8 cellular contexts compared by ENCODE assay signal in the genomic region with DNA sequence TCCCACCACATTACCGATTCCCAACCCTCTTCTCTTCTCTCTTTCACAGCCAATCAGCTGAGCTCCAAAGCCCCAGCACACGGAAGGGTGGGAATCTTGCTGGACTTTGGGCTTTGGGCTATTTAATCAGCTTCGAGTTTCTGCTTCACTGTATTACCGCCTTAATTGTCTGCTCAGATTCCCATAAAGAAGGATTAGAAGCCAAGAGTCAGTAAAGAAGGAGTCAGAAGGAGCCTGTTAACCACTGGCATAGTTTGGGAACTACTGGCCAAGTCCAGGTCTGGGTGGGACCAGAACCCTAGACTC. TPM values are rescaled to one million over a fixed set of nuclear protein-coding genes. Genes with fewer than 3 reads are reported as not detected.
A peak's percentile ranks its signal among the peaks of the same experiment; 100 is the strongest.
DNase-seq lines count a peak whose midpoint lies in the region; ATAC-seq and TF ChIP-seq lines count a peak whose summit lies in the region.
"Had no signal": no experiment of that assay in that cellular context is flagged by ENCODE, and none has a peak within 500 bp of the region (broad histone marks: within the 10 kb centered on the region; RNA-seq: fewer than 3 reads in every experiment).

No MANE protein-coding gene starts in this region.

- H4K5ac ChIP-seq in IMR-90 (ENCODE audit: low read depth, low read length) = peak overlapping the region; percentile 7; the same call in 1 of the 2 replicates

- no peak overlapping the region for H3K56ac ChIP-seq in IMR-90 (ENCODE audit: extremely low read depth, insufficient read depth, low read length)

- TF ChIP-seq RAD21 in IMR-90 (IDR thresholded peaks at IDR 0.05; ENCODE audit: low read length) = no peak
- TF ChIP-seq RAD21 in liver (IDR thresholded peaks at IDR 0.05) = no peak

- no peak overlapping the region for H2AFZ ChIP-seq in IMR-90 (replicated peaks; ENCODE audit: low read length, poor library complexity)

- POLR2A ChIA-PET in IMR-90 (lab: Charles Lee; ENCODE audit: unreplicated experiment) = interaction anchor here (0.6 to 1.2 kb wide), 3 partner anchors 8 to 200 kb away, joined by 3 to 5 read pairs (median 3); no protein-coding TSS in a partner anchor

- H2BK20ac ChIP-seq in IMR-90 (ENCODE audit: low read depth, low read length) = no peak overlapping the region

- H2BK120ac ChIP-seq in IMR-90 (ENCODE audit: low read depth, low read length) = peak overlapping the region; percentile 64; the same call in 1 of the 2 replicates

- DNase-seq in IMR-90 = no peak
- DNase-seq in cerebellar cortex (ENCODE audit: low spot score) = peak; percentile 27
- DNase-seq in thoracic aorta (ENCODE audit: low spot score) = no peak
- no peak for DNase-seq in posterior cingulate gyrus
- DNase-seq in superior temporal gyrus (ENCODE audit: extremely low spot score) = no peak
- DNase-seq: SHP77 had no signal

- peak overlapping the region; percentile 5; the same call in 1 of the 2 replicates for H4K91ac ChIP-seq in IMR-90 (ENCODE audit: insufficient read depth, low read depth, low read length)

- peak overlapping the region; percentile 84 for H3K27ac ChIP-seq in IMR-90 (ENCODE audit: insufficient read depth, low read length)
- peak overlapping the region; percentile 53 to 72 for H3K27ac ChIP-seq in liver (ENCODE audit: low read depth in 1 of 2, low read length in 2 of 2)
- H3K27ac ChIP-seq in thoracic aorta = peak overlapping the region; percentile 34 to 73

- TF ChIP-seq CTCF in IMR-90 (conservative IDR thresholded peaks at IDR 0.05; ENCODE audit: low read depth, low read length) (no peak), liver (IDR thresholded peaks at IDR 0.05; ENCODE audit: low read depth, low read length, missing input control) (no peak), thoracic aorta (IDR thresholded peaks at IDR 0.05) (no peak)

- no peaks in the 10 kb centered on the region for H3K27me3 ChIP-seq in IMR-90 (ENCODE audit: control insufficient read depth, insufficient read depth, low read length)
- H3K27me3 ChIP-seq in liver (ENCODE audit: control insufficient read depth in 4 of 4, insufficient read depth in 4 of 4, low read length in 3 of 4) = peaks cover 0 to 2% (median 0%) of the 10 kb centered on the region in 4 donors
- H3K27me3 ChIP-seq in thoracic aorta (replicated peaks; ENCODE audit: insufficient read depth) = no peaks in the 10 kb centered on the region

- in situ Hi-C loops in IMR-90 (cut with MboI; ENCODE audit: low sequenced_read_pairs) = loop anchor here (5.0 kb wide), 1 partner anchor 227 kb away; no protein-coding TSS in a partner anchor

- peak overlapping the region; percentile 91 for H3K14ac ChIP-seq in IMR-90 (replicated peaks; ENCODE audit: low read depth, low read length)

- H2AK9ac ChIP-seq in IMR-90 (replicated peaks; ENCODE audit: low read depth, low read length, poor library complexity) = peak overlapping the region; percentile 8

- H3K4ac ChIP-seq in IMR-90 (ENCODE audit: low read depth, low read length) = peak overlapping the region; percentile 28; the same call in 1 of the 2 replicates

- peaks cover 94% of the 10 kb centered on the region for H4K20me1 ChIP-seq in IMR-90 (ENCODE audit: insufficient read depth, low read length)

- WGBS in IMR-90 (ENCODE audit: extremely low coverage in 2 of 2, insufficient read length in 1 of 2), 2 experiments = no CpG with 5 or more reads among the region's 4 CpGs
- WGBS in liver = 23% methylated on average over 4 of the region's 4 CpGs

- peak overlapping the region; percentile 96 for H3K23ac ChIP-seq in IMR-90 (ENCODE audit: low read depth, low read length)

- peak overlapping the region; percentile 34 for H3K9ac ChIP-seq in IMR-90 (ENCODE audit: low read depth, low read length)
- H3K9ac ChIP-seq in liver (ENCODE audit: low read depth in 1 of 2, low read length in 2 of 2) = no peak overlapping the region

- H3K36me3 ChIP-seq in IMR-90 (ENCODE audit: control insufficient read depth, insufficient read depth, low read length) = peaks cover 7% of the 10 kb centered on the region; the same call in 1 of the 2 replicates
- no peaks in the 10 kb centered on the region for H3K36me3 ChIP-seq in liver (ENCODE audit: control insufficient read depth in 4 of 4, insufficient read depth in 3 of 4, low read depth in 1 of 4, low read length in 3 of 4)
- H3K36me3 ChIP-seq in thoracic aorta = no peaks in the 10 kb centered on the region

- peaks cover 7% of the 10 kb centered on the region; the same call in 1 of the 2 replicates for H3K9me1 ChIP-seq in IMR-90 (ENCODE audit: insufficient read depth, low read length)

- peak overlapping the region; percentile 1; the same call in 1 of the 3 replicates for H2BK15ac ChIP-seq in IMR-90 (ENCODE audit: low read depth, low read length)

- dilution Hi-C loops in IMR-90 (cut with HindIII; ENCODE audit: low sequenced_read_pairs, unreplicated experiment) = no loop called here

- intact Hi-C loops in IMR-90 (cut with micrococcal nuclease) (loop anchor here (1.0 to 5.0 kb wide), 3 partner anchors 103 to 377 kb away; no protein-coding TSS in a partner anchor), posterior cingulate gyrus (cut with DNase I) (loop anchor here (10.0 kb wide), 2 partner anchors 166 to 224 kb away; no protein-coding TSS in a partner anchor)

- H3K4me1 ChIP-seq in IMR-90 (ENCODE audit: control insufficient read depth, insufficient read depth, low read length) (peaks cover 39% of the 10 kb centered on the region), liver (ENCODE audit: control insufficient read depth in 4 of 4, insufficient read depth in 4 of 4, low read length in 3 of 4) (peaks cover 21 to 73% (median 56%) of the 10 kb centered on the region in 4 donors), thoracic aorta (ENCODE audit: control insufficient read depth in 1 of 2, low read depth in 2 of 2) (peaks cover 23 to 74% of the 10 kb centered on the region in 2 donors)

- peak overlapping the region in 1 of 2 experiments; percentile 6; a peak in 1 of 4 replicates for H4K8ac ChIP-seq in IMR-90 (ENCODE audit: low read depth in 2 of 2, low read length in 2 of 2)

- TF ChIP-seq POLR2A in IMR-90 (IDR thresholded peaks at IDR 0.05; ENCODE audit: low read depth, low read length) = no peak

- H3K18ac ChIP-seq in IMR-90 (ENCODE audit: low read depth, low read length) = peak overlapping the region; percentile 16; the same call in 1 of the 2 replicates

- H3K79me1 ChIP-seq in IMR-90 (ENCODE audit: low read depth in 1 of 2, low read length in 2 of 2) = peaks cover 0 to 22% of the 10 kb centered on the region in 2 experiments; a peak in 2 of 4 replicates

- peak overlapping the region; percentile 50 for H2BK5ac ChIP-seq in IMR-90 (ENCODE audit: low read depth, low read length, poor library complexity, severe bottlenecking)

- H3K9me3 ChIP-seq in IMR-90 (ENCODE audit: control insufficient read depth, insufficient read depth, low read length) (no peaks in the 10 kb centered on the region), liver (ENCODE audit: control insufficient read depth in 4 of 4, low read length in 3 of 4) (no peaks in the 10 kb centered on the region), thoracic aorta (no peaks in the 10 kb centered on the region)

- peak overlapping the region; percentile 19; the same call in 1 of the 2 replicates for H2AK5ac ChIP-seq in IMR-90 (ENCODE audit: low read depth, low read length)

- no TSS peak for BruUV-seq in IMR-90 (replicated peaks; lab: Mats Ljungman, UMichigan)

- ATAC-seq in IMR-90 (ENCODE audit: low read depth) (no peak), thoracic aorta (ENCODE audit: insufficient number of reproducible peaks, low FRiP score, low read depth) (no peak), GM18520 (IDR thresholded peaks at IDR 0.05; ENCODE audit: unreplicated experiment) (no peak)

- 0 out of 2 replicates have a peak overlapping the region, but pooled peaks have one; percentile 2 for H3K4me3 ChIP-seq in IMR-90 (ENCODE audit: insufficient read depth, low read depth, low read length)
- H3K4me3 ChIP-seq in liver (ENCODE audit: low read depth in 1 of 3, low read length in 3 of 3) = peak overlapping the region in 1 of 3 donors; percentile 7
- H3K4me3 ChIP-seq in thoracic aorta = peak overlapping the region; percentile 84

- CTCF ChIA-PET in IMR-90 (lab: Yijun Ruan, JAX) = interaction anchor here (0.5 to 1.9 kb wide), 9 partner anchors 8 to 417 kb away, joined by 3 to 8 read pairs (median 4); no protein-coding TSS in a partner anchor

- H3K4me2 ChIP-seq in IMR-90 (ENCODE audit: low read depth, low read length) = peak overlapping the region; percentile 77

TF ChIP-seq in IMR-90, 13 proteins besides CTCF, POLR2A, EP300 and RAD21 (continues in another document):
- TF ChIP-seq, protein P1, sequence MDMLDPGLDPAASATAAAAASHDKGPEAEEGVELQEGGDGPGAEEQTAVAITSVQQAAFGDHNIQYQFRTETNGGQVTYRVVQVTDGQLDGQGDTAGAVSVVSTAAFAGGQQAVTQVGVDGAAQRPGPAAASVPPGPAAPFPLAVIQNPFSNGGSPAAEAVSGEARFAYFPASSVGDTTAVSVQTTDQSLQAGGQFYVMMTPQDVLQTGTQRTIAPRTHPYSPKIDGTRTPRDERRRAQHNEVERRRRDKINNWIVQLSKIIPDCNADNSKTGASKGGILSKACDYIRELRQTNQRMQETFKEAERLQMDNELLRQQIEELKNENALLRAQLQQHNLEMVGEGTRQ (IDR thresholded peaks at IDR 0.05; ENCODE audit: low read depth, low read length) = no peak
- TF ChIP-seq CHD1 (IDR thresholded peaks at IDR 0.05; ENCODE audit: low read depth, low read length) = no peak
- no peak for TF ChIP-seq CEBPB (IDR thresholded peaks at IDR 0.05; ENCODE audit: low read depth, low read length)
- TF ChIP-seq MAZ (IDR thresholded peaks at IDR 0.05; ENCODE audit: borderline replicate concordance, low read depth, low read length) = no peak

TF ChIP-seq in liver, 16 proteins besides CTCF, POLR2A, EP300 and RAD21:
- TF ChIP-seq EGR1 (IDR thresholded peaks at IDR 0.05; ENCODE audit: low read depth in 2 of 2) = no peak
- TF ChIP-seq HNF4A (conservative IDR thresholded peaks at IDR 0.05) = peak; percentile 25 to 48
- TF ChIP-seq HNF4G (IDR thresholded peaks at IDR 0.05) = peak; percentile 24

RNA-seq across cellular contexts. Expression of a gene that starts 4.4 kb away (rescaled TPM):
- total RNA-seq in IMR-90 (2012; rRNA removed) = 8.4 and 10.3 TPM in 2 replicates
- polyA plus RNA-seq in IMR-90 (2012; rRNA removed) = 21.0 and 22.1 TPM in 2 replicates
- polyA plus RNA-seq in IMR-90 (2012; cell fraction: cytosol; rRNA removed) = 13.3 and 14.6 TPM in 2 replicates
- 59.8 and 89.3 TPM in 2 replicates for polyA plus RNA-seq in IMR-90 (2012; cell fraction: nucleus; rRNA removed; ENCODE audit: low replicate concordance)
- total RNA-seq in liver = 1 to 10 TPM; 4.8 to 9.6 TPM
- 1 to 10 TPM; 2.7 to 4.9 TPM for polyA plus RNA-seq in liver
- 100 to 1,000 TPM in 1 of 2 donors, 10 to 100 TPM in 1; 63.4 to 136 TPM for total RNA-seq in thoracic aorta
